Comparison of ENCODE assay signal across 1 cellular context in the genomic region with DNA sequence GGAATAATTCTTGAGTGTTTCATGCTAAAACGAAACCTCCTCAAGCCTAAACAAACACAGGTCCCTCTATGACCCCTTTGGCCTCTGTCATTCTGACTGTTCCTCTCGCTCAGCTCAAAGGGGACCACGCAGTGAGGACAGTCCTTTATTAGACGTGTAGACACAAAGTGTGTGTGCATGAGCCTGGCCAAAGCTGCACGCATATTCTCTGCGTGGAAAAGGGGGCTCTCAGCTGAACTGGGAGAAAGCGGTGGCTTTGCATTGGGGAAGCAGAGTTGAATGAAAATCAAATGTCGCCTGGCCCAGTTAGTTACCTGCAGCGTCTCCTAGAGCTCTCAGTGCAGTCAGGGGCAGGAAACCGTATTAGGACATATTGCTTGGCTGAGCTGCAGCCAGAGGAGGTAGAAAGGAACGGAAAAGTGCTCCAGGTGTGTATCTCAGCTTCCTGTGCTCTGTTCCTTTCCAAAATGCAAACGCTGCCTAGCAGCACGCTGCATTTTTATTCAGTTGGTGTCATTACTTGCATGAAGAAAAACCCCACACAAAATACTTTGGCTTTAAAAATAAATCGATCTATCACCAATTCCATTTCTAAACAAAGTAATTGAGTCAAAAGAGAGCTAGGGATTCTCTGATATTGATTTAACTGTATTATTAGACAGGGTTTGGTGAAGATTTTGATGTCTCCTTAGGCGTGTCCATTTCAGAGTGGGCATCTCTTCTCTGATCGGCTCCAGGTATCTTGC.
TF ChIP-seq lines count a peak whose summit lies in the region.

No MANE protein-coding gene starts in this region.

TF ChIP-seq in WTC11, 78 proteins besides CTCF, POLR2A, EP300 and RAD21 (continued from another document):
- no peak for TF ChIP-seq ATF2 (CRISPR knock-in tag; IDR thresholded peaks at IDR 0.05; ENCODE audit: borderline replicate concordance, low read depth)
- TF ChIP-seq, protein P1, sequence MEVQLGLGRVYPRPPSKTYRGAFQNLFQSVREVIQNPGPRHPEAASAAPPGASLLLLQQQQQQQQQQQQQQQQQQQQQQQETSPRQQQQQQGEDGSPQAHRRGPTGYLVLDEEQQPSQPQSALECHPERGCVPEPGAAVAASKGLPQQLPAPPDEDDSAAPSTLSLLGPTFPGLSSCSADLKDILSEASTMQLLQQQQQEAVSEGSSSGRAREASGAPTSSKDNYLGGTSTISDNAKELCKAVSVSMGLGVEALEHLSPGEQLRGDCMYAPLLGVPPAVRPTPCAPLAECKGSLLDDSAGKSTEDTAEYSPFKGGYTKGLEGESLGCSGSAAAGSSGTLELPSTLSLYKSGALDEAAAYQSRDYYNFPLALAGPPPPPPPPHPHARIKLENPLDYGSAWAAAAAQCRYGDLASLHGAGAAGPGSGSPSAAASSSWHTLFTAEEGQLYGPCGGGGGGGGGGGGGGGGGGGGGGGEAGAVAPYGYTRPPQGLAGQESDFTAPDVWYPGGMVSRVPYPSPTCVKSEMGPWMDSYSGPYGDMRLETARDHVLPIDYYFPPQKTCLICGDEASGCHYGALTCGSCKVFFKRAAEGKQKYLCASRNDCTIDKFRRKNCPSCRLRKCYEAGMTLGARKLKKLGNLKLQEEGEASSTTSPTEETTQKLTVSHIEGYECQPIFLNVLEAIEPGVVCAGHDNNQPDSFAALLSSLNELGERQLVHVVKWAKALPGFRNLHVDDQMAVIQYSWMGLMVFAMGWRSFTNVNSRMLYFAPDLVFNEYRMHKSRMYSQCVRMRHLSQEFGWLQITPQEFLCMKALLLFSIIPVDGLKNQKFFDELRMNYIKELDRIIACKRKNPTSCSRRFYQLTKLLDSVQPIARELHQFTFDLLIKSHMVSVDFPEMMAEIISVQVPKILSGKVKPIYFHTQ (CRISPR knock-in tag; IDR thresholded peaks at IDR 0.05) = no peak
- TF ChIP-seq MAX (CRISPR knock-in tag; IDR thresholded peaks at IDR 0.05) = no peak
- TF ChIP-seq JUN (CRISPR knock-in tag; IDR thresholded peaks at IDR 0.05) = no peak
- TF ChIP-seq, protein P2, sequence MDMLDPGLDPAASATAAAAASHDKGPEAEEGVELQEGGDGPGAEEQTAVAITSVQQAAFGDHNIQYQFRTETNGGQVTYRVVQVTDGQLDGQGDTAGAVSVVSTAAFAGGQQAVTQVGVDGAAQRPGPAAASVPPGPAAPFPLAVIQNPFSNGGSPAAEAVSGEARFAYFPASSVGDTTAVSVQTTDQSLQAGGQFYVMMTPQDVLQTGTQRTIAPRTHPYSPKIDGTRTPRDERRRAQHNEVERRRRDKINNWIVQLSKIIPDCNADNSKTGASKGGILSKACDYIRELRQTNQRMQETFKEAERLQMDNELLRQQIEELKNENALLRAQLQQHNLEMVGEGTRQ (CRISPR knock-in tag; IDR thresholded peaks at IDR 0.05) = no peak
- no peak for TF ChIP-seq ELF4 (CRISPR knock-in tag; IDR thresholded peaks at IDR 0.05; ENCODE audit: low read depth)
